ENCODE assay signal across 9 cellular contexts in genomic region chr11:122101625-122102291, GRCh38. TPM values are rescaled to one million over a fixed set of nuclear protein-coding genes. Genes with fewer than 3 reads are reported as not detected.
DNase-seq lines count a peak whose midpoint lies in the region; ATAC-seq, FAIRE-seq and TF ChIP-seq lines count a peak whose summit lies in the region.
"Had no signal": no experiment of that assay in that cellular context is flagged by ENCODE, and none has a peak within 500 bp of the region (broad histone marks: within the 10 kb centered on the region; RNA-seq: fewer than 3 reads in every experiment).

No MANE protein-coding gene starts in this region.

- no peaks in the 10 kb centered on the region for H3K9me3 Mint-ChIP-seq in stimulated activated naive B cell treated with anti-CD40 and anti-IgM and Interleukin-4, amounts not matched to agents 10 μg/mL and 1 μg/mL and 100 μg/mL, for 72 hours

- H3K9ac ChIP-seq in keratinocyte (ENCODE audit: control insufficient read depth, extremely low read depth, insufficient read depth, low read length) (peak overlapping the region; percentile 52), smooth muscle cell (ENCODE audit: low read depth) (peak overlapping the region; percentile 91)

- H3K27me3 ChIP-seq in keratinocyte (ENCODE audit: control insufficient read depth, extremely low read depth, insufficient read depth, low read length) (no peaks in the 10 kb centered on the region), smooth muscle cell (ENCODE audit: low read depth) (no peaks in the 10 kb centered on the region)

- no peak overlapping the region for H2AFZ ChIP-seq in keratinocyte (ENCODE audit: control insufficient read depth, low read length)
- H2AFZ ChIP-seq in smooth muscle cell (ENCODE audit: low read depth): no peak overlapping the region

- peaks cover 7 to 14% of the 10 kb centered on the region in 2 donors for H3K4me1 Mint-ChIP-seq in stimulated activated naive B cell treated with anti-CD40 and anti-IgM and Interleukin-4, amounts not matched to agents 10 μg/mL and 1 μg/mL and 100 μg/mL, for 72 hours

- H3K4me2 ChIP-seq in keratinocyte (ENCODE audit: control insufficient read depth, extremely low read depth, insufficient read depth, low read depth, low read length): peak overlapping the region; percentile 77
- peak overlapping the region; percentile 87 for H3K4me2 ChIP-seq in smooth muscle cell

- H3K36me3 Mint-ChIP-seq in stimulated activated naive B cell treated with anti-CD40 and anti-IgM and Interleukin-4, amounts not matched to agents 10 μg/mL and 1 μg/mL and 100 μg/mL, for 72 hours: no peaks in the 10 kb centered on the region

- H3K36me3 ChIP-seq in keratinocyte (ENCODE audit: control insufficient read depth in 2 of 2, extremely low read depth in 1 of 2, insufficient read depth in 2 of 2, low read length in 2 of 2): peaks cover under 1 to 1% of the 10 kb centered on the region in 2 experiments
- no peaks in the 10 kb centered on the region for H3K36me3 ChIP-seq in smooth muscle cell (ENCODE audit: low read depth)

- intact Hi-C loops in Right ventricle myocardium inferior (cut with DNase I): loop anchor here (2.0 to 10.0 kb wide), 3 partner anchors 101 to 403 kb away; no protein-coding TSS in a partner anchor
- intact Hi-C loops in cardiac septum (cut with DNase I): loop anchor here (1.0 to 10.0 kb wide), 7 partner anchors 56 to 445 kb away; no protein-coding TSS in a partner anchor

- peak overlapping the region in 2 of 3 experiments; percentile 58 to 82 for H3K4me3 ChIP-seq in keratinocyte (ENCODE audit: control insufficient read depth in 2 of 3, extremely low read depth in 1 of 3, insufficient read depth in 2 of 3, low read depth in 1 of 3, low read length in 3 of 3)
- H3K4me3 ChIP-seq in smooth muscle cell: peak overlapping the region; percentile 78

- H4K20me1 ChIP-seq in keratinocyte (ENCODE audit: control insufficient read depth, extremely low read depth, insufficient read depth, low read length): no peaks in the 10 kb centered on the region
- H4K20me1 ChIP-seq in smooth muscle cell (ENCODE audit: low read depth): no peaks in the 10 kb centered on the region

- H3K9me3 ChIP-seq in keratinocyte (ENCODE audit: control insufficient read depth, low read depth, low read length) (no peaks in the 10 kb centered on the region), smooth muscle cell (replicated peaks; ENCODE audit: low read depth) (no peaks in the 10 kb centered on the region)

- whole genome bisulfite sequencing in smooth muscle cell (ENCODE audit: low lambda C conversion rate): 1% methylated on average over 13 of the region's 13 CpGs

- H3K79me2 ChIP-seq in keratinocyte (ENCODE audit: control insufficient read depth, insufficient read depth, low read length) (peaks cover 33% of the 10 kb centered on the region), smooth muscle cell (ENCODE audit: low read depth) (peaks cover 86% of the 10 kb centered on the region)

- peak; percentile 71 for DNase-seq in Right ventricle myocardium inferior (ENCODE audit: missing footprints)
- no peak for DNase-seq in cardiac septum (ENCODE audit: low spot score)
- peak; percentile 27 for DNase-seq in cerebellum (ENCODE audit: low spot score)
- DNase-seq in keratinocyte (ENCODE audit: low read depth, low spot score): no peak
- DNase-seq in smooth muscle cell (lab: John Stamatoyannopoulos, UW; ENCODE audit: unreplicated experiment): peak; percentile 37
- no peak for DNase-seq in stimulated activated naive B cell treated with anti-CD40 and anti-IgM and Interleukin-4, amounts not matched to agents 10 μg/mL and 1 μg/mL and 100 μg/mL, for 72 hours
- no peak for DNase-seq in COR-L47 (lab: John Stamatoyannopoulos, UW)
- DNase-seq in cortex of kidney (lab: John Stamatoyannopoulos, UW): no peak

- dilution Hi-C loops in keratinocyte (cut with MboI; ENCODE audit: extremely low pct_ligation_motif_present, low sequenced_read_pairs): no loop called here

- H3K9me1 ChIP-seq in keratinocyte (ENCODE audit: control insufficient read depth, extremely low read depth, insufficient read depth, low read length): no peaks in the 10 kb centered on the region

- peak; percentile 91 for ATAC-seq in Right ventricle myocardium inferior
- ATAC-seq in stimulated activated naive B cell treated with anti-CD40 and anti-IgM and Interleukin-4, amounts not matched to agents 10 μg/mL and 1 μg/mL and 100 μg/mL, for 72 hours (replicated peaks): no peak

- H3F3A ChIP-seq in smooth muscle cell (ENCODE audit: low read depth): peaks cover 11% of the 10 kb centered on the region

- H3K4me1 ChIP-seq in keratinocyte (ENCODE audit: control insufficient read depth, extremely low read depth, insufficient read depth, low read length) (peaks cover 72% of the 10 kb centered on the region), smooth muscle cell (ENCODE audit: low read depth) (peaks cover 25% of the 10 kb centered on the region)

- H3K27ac ChIP-seq in keratinocyte (ENCODE audit: control insufficient read depth, insufficient read depth, low read length) (peak overlapping the region; percentile 37), smooth muscle cell (ENCODE audit: low read depth) (peak overlapping the region; percentile 94)

- H3K27ac Mint-ChIP-seq in stimulated activated naive B cell treated with anti-CD40 and anti-IgM and Interleukin-4, amounts not matched to agents 10 μg/mL and 1 μg/mL and 100 μg/mL, for 72 hours: no peak overlapping the region

- TF ChIP-seq CTCF in keratinocyte (optimal IDR thresholded peaks at IDR 0.05 in 1 of 3, IDR thresholded peaks at IDR 0.05 in 1 of 3, conservative IDR thresholded peaks at IDR 0.05 in 1 of 3; ENCODE audit: extremely low read depth in 1 of 3, insufficient read depth in 2 of 3, low read length in 3 of 3) (peak; percentile 34 to 74 (median 55)), smooth muscle cell (IDR thresholded peaks at IDR 0.05; ENCODE audit: borderline replicate concordance, insufficient read depth, poor library complexity, severe bottlenecking) (peak; percentile 42)

- no peak overlapping the region for H3K4me3 Mint-ChIP-seq in stimulated activated naive B cell treated with anti-CD40 and anti-IgM and Interleukin-4, amounts not matched to agents 10 μg/mL and 1 μg/mL and 100 μg/mL, for 72 hours

- peaks cover 28 to 41% of the 10 kb centered on the region in 2 donors for H3K27me3 Mint-ChIP-seq in stimulated activated naive B cell treated with anti-CD40 and anti-IgM and Interleukin-4, amounts not matched to agents 10 μg/mL and 1 μg/mL and 100 μg/mL, for 72 hours

- FAIRE-seq in keratinocyte (lab: Jason Lieb, UNC): peak; percentile 83
- FAIRE-seq: G401.6 had no signal

RNA-seq across cellular contexts. Expression of gene BLID, which starts 14.3 kb away (rescaled TPM):
- not detected for total RNA-seq in Right ventricle myocardium inferior
- total RNA-seq in cardiac septum: 0.57 TPM
- total RNA-seq in cerebellum: 7.5 TPM
- polyA plus RNA-seq in keratinocyte: 0.18 TPM in 1 of 3 replicates, not detected in the others
- polyA plus RNA-seq in keratinocyte (2011; ENCODE audit: low read depth): not detected
- not detected in 2 replicates for polyA plus RNA-seq in keratinocyte (2011; cell fraction: cytosol; rRNA removed)
- 0.49 and 0.75 TPM in 2 replicates for polyA plus RNA-seq in keratinocyte (2011; cell fraction: nucleus; rRNA removed)
- not detected in 2 replicates for polyA plus RNA-seq in keratinocyte (2012; ENCODE audit: low replicate concordance)
- 2.0 to 11.3 TPM in 2 of 3 replicates, not detected in the other for polyA minus RNA-seq in keratinocyte
- polyA minus RNA-seq in keratinocyte (2011; cell fraction: cytosol; rRNA and poly(A)+ RNA removed): not detected
- 5.9 and 9.7 TPM in 2 replicates for polyA minus RNA-seq in keratinocyte (2011; cell fraction: nucleus; rRNA and poly(A)+ RNA removed)
- total RNA-seq in smooth muscle cell: 2.3 and 4.7 TPM in 2 replicates
- polyA plus RNA-seq in smooth muscle cell: 0.18 TPM in 1 of 2 replicates, not detected in the other

Comparison
In these comparisons a context has a peak if more than half of its experiments do, and no peak if none do; other contexts are left out.
1. DNase-seq: peak in Right ventricle myocardium inferior (single experiment), cerebellum (single experiment) and smooth muscle cell (single experiment); none in cardiac septum (single experiment), keratinocyte (single experiment), stimulated activated naive B cell treated with anti-CD40 and anti-IgM and Interleukin-4, amounts not matched to agents 10 μg/mL and 1 μg/mL and 100 μg/mL, for 72 hours (single experiment), COR-L47 (single experiment) and cortex of kidney (single experiment).